Comparison of ENCODE assay signal across 9 cellular contexts in the genomic region with DNA sequence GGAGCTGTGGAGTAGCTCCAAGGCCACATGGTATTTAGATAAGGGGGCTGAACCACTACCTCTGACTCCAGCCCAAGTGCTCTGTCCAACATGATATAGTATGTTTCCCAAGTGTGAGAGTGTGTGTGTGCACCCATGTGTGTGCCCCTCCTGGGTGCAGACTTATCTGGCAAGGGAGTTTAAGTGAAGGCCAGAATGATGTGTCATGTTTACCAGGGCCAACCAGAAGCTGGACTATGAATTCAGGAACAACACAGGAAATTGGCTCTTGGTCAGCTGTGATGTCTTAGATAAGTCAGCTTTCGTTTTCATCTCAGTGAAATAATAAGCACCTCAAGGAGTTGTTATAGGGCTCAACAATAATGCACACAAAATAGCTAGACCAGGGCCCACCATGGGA.
DNase-seq lines count a peak whose midpoint lies in the region; ATAC-seq and TF ChIP-seq lines count a peak whose summit lies in the region.
"Had no signal": no experiment of that assay in that cellular context is flagged by ENCODE, and none has a peak within 500 bp of the region (broad histone marks: within the 10 kb centered on the region; RNA-seq: fewer than 3 reads in every experiment).

No MANE protein-coding gene starts in this region.

- no peaks in the 10 kb centered on the region for H3K9me3 ChIP-seq in Peyer's patch
- no peaks in the 10 kb centered on the region for H3K9me3 ChIP-seq in gastroesophageal sphincter
- H3K9me3 ChIP-seq in stomach = no peaks in the 10 kb centered on the region

- TF ChIP-seq EP300 in gastroesophageal sphincter (IDR thresholded peaks at IDR 0.05) (no peak), stomach (IDR thresholded peaks at IDR 0.05) (no peak)

- no peaks in the 10 kb centered on the region for H3K36me3 ChIP-seq in Peyer's patch
- peaks cover 0 to 26% of the 10 kb centered on the region in 2 donors for H3K36me3 ChIP-seq in gastroesophageal sphincter
- peaks cover 0 to 13% (median 4%) of the 10 kb centered on the region in 4 donors for H3K36me3 ChIP-seq in stomach

- no peak for TF ChIP-seq CTCF in Peyer's patch (IDR thresholded peaks at IDR 0.05)
- no peak for TF ChIP-seq CTCF in gastroesophageal sphincter (IDR thresholded peaks at IDR 0.05)
- TF ChIP-seq CTCF in stomach (IDR thresholded peaks at IDR 0.05) = no peak
- TF ChIP-seq CTCF in GM10248 (IDR thresholded peaks at IDR 0.05; ENCODE audit: control extremely low read depth, extremely low read depth, low read depth, missing control alignments) = no peak

- intact Hi-C loops in stomach (cut with DNase I; ENCODE audit: low total_unique reads) = no loop called here

- peaks cover 0 to 28% (median 6%) of the 10 kb centered on the region in 4 donors for H3K4me1 ChIP-seq in Peyer's patch
- peaks cover 12 to 57% (median 17%) of the 10 kb centered on the region in 3 donors for H3K4me1 ChIP-seq in gastroesophageal sphincter
- peaks cover 9 to 42% (median 31%) of the 10 kb centered on the region in 4 donors for H3K4me1 ChIP-seq in stomach

- no peak overlapping the region for H3K4me3 ChIP-seq in Peyer's patch
- H3K4me3 ChIP-seq in gastroesophageal sphincter = no peak overlapping the region
- no peak overlapping the region for H3K4me3 ChIP-seq in stomach

- ATAC-seq in GM19025 (IDR thresholded peaks at IDR 0.05; ENCODE audit: low read depth, unreplicated experiment) = peak; percentile 70
- peak; percentile 31 for ATAC-seq in gastroesophageal sphincter

- H3K27ac ChIP-seq in Peyer's patch = peak overlapping the region in 3 of 4 donors; percentile 40 to 69 (median 60)
- peak overlapping the region in 3 of 4 donors; percentile 55 to 74 (median 61) for H3K27ac ChIP-seq in gastroesophageal sphincter
- H3K27ac ChIP-seq in stomach = peak overlapping the region; percentile 28 to 72 (median 62)

- CTCF ChIA-PET in GM10248 (lab: Yijun Ruan, JAX) = interaction anchor here (1.1 to 1.7 kb wide), 3 partner anchors 14 to 57 kb away, joined by 3 read pairs; no protein-coding TSS in a partner anchor

- H3K27me3 ChIP-seq in Peyer's patch (no peaks in the 10 kb centered on the region), gastroesophageal sphincter (no peaks in the 10 kb centered on the region), stomach (no peaks in the 10 kb centered on the region)

- POLR2A ChIA-PET in GM10248 (lab: Yijun Ruan, JAX) = no interaction called here

- TF ChIP-seq POLR2A in Peyer's patch (IDR thresholded peaks at IDR 0.05) (no peak), gastroesophageal sphincter (IDR thresholded peaks at IDR 0.05) (no peak), stomach (IDR thresholded peaks at IDR 0.05) (no peak)

- WGBS in gastroesophageal sphincter (ENCODE audit: low coverage in 1 of 2), 2 donors = 13% methylated on average over 1 of the region's 1 CpG; no CpG with 5 or more reads in 1 of the 2 donors
- 0 to 12% (median 10%) methylated on average over 1 of the region's 1 CpG for WGBS in stomach, 5 donors

- DNase-seq in Peyer's patch (no peak), stomach (no peak), GM10248 (ENCODE audit: extremely low spot score) (no peak), SK-N-DZ (ENCODE audit: low spot score) (no peak), NCI-H2171 (lab: John Stamatoyannopoulos, UW) (no peak)
- DNase-seq in activated CD8-positive, alpha-beta memory T cell treated with anti-CD3 and anti-CD28 coated beads, Interleukin-2, amount 50 U/mL, for 48 hours = no peak
- DNase-seq: T1000 had no signal
